8 cellular contexts compared by ENCODE assay signal in the genomic region with DNA sequence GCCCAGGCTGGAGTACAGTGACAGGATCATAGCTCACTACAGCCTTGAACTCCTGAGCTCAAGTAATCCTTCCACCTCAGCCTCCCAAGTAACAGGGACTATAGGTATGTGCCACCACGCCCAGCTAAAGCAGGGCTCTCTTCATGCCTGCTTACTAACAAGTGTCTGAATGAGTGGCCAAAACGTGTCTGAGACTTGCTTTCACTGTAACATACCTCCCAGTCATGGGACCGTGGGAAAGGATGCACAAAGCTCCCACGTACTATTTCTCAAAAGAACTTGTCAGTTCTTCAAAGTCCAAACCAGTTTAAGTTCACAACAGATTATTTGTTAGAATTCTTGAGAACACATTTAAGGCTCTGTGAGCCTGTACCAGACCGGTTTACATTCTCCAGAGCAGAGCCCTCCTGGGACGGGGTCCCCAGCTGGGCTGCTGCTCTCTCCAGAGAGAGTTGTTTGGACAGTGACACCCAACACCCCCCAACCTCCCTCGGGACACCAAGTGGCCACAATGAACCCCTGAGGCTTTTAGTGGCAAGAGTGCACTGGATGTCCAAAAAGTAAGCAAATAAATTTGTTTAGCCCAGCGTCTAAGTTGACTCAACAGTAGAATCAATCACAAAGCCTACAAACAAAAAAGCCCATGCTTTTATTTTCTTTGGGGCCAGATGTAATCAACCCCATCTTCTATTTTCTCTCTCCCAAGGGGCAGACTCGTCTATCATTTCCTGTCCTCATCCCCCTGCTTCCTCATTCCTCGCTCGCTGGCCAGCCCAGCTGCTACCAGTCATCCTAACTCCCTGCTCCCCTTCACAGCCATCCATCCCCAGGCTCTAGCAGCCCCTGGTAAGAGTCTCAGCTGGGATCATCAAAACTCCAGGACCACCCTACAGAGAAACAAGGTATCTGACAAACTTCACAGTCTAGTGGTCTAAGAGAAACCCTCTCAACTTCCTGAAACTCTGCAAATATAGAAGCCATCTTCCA. TPM values are rescaled to one million over a fixed set of nuclear protein-coding genes. Genes with fewer than 3 reads are reported as not detected.
DNase-seq lines count a peak whose midpoint lies in the region; ATAC-seq and TF ChIP-seq lines count a peak whose summit lies in the region.

No MANE protein-coding gene starts in this region.

- peaks cover 55% of the 10 kb centered on the region for H3K4me1 Mint-ChIP-seq in activated CD4-positive, alpha-beta T cell treated with anti-CD3 and anti-CD28 coated beads for 36 hours
- peaks cover 29% of the 10 kb centered on the region for H3K4me1 Mint-ChIP-seq in stimulated activated effector memory CD8-positive, alpha-beta T cell treated with anti-CD3 and anti-CD28 coated beads, Interleukin-12 subunit alpha, Interleukin-12 subunit beta, amount 100 ng/mL, for 72 hours
- peaks cover 12% of the 10 kb centered on the region for H3K4me1 Mint-ChIP-seq in endodermal cell

- peaks cover 84% of the 10 kb centered on the region for H3K79me2 ChIP-seq in SU-DHL-6 (ENCODE audit: insufficient read depth, low read length)

- H3K9me3 ChIP-seq in SU-DHL-6 (ENCODE audit: insufficient read depth, low read length) = no peaks in the 10 kb centered on the region
- H3K9me3 ChIP-seq in endodermal cell (ENCODE audit: control insufficient read depth, low read length) = no peaks in the 10 kb centered on the region

- H4K20me1 ChIP-seq in SU-DHL-6 (ENCODE audit: low read depth, low read length) = no peaks in the 10 kb centered on the region

- no peaks in the 10 kb centered on the region for H3K4me1 ChIP-seq in endodermal cell (ENCODE audit: control insufficient read depth, insufficient read depth, low read length)

- no peaks in the 10 kb centered on the region for H3K27me3 ChIP-seq in SU-DHL-6 (ENCODE audit: low read length)
- no peaks in the 10 kb centered on the region for H3K27me3 ChIP-seq in endodermal cell (ENCODE audit: control insufficient read depth, insufficient read depth, low read length, poor library complexity, severe bottlenecking)

- ATAC-seq in activated CD4-positive, alpha-beta T cell treated with anti-CD3 and anti-CD28 coated beads for 36 hours = peak; percentile 68
- ATAC-seq in HG02885 (IDR thresholded peaks at IDR 0.05; ENCODE audit: poor library complexity, unreplicated experiment) = peak; percentile 76
- peak; percentile 58 for ATAC-seq in stimulated activated effector memory CD8-positive, alpha-beta T cell treated with anti-CD3 and anti-CD28 coated beads, Interleukin-12 subunit alpha, Interleukin-12 subunit beta, amount 100 ng/mL, for 72 hours

- H3F3A ChIP-seq in SU-DHL-6 (ENCODE audit: insufficient read depth) = peaks cover 58% of the 10 kb centered on the region

- H3K4me3 Mint-ChIP-seq in activated CD4-positive, alpha-beta T cell treated with anti-CD3 and anti-CD28 coated beads for 36 hours = no peak overlapping the region
- peak overlapping the region; percentile 55 for H3K4me3 Mint-ChIP-seq in stimulated activated effector memory CD8-positive, alpha-beta T cell treated with anti-CD3 and anti-CD28 coated beads, Interleukin-12 subunit alpha, Interleukin-12 subunit beta, amount 100 ng/mL, for 72 hours
- H3K4me3 Mint-ChIP-seq in endodermal cell = no peak overlapping the region

- H3K4me3 ChIP-seq in SU-DHL-6 (ENCODE audit: insufficient read depth, low read length, poor library complexity, severe bottlenecking) (peak overlapping the region; percentile 43), endodermal cell (ENCODE audit: low read length) (no peak overlapping the region)

- H3K36me3 ChIP-seq in SU-DHL-6 (ENCODE audit: low read length) = no peaks in the 10 kb centered on the region
- H3K36me3 ChIP-seq in endodermal cell (ENCODE audit: control insufficient read depth, insufficient read depth, low read length) = no peaks in the 10 kb centered on the region

- POLR2A ChIA-PET in activated CD4-positive, alpha-beta T cell treated with anti-CD3 and anti-CD28 coated beads for 36 hours (lab: Charles Lee) = interaction anchor here (0.6 kb wide), 1 partner anchor 106 kb away, joined by 5 read pairs; no protein-coding TSS in a partner anchor

- H3K9me2 ChIP-seq in SU-DHL-6 (replicated peaks; ENCODE audit: insufficient read depth, low read length) = no peaks in the 10 kb centered on the region

- WGBS in endodermal cell (ENCODE audit: insufficient coverage in 1 of 2, insufficient read length in 1 of 2), 2 experiments = 77 to 100% methylated on average over 1 to 11 of the region's 11 CpGs

- peak overlapping the region; percentile 42 for H3K27ac Mint-ChIP-seq in activated CD4-positive, alpha-beta T cell treated with anti-CD3 and anti-CD28 coated beads for 36 hours
- H3K27ac Mint-ChIP-seq in stimulated activated effector memory CD8-positive, alpha-beta T cell treated with anti-CD3 and anti-CD28 coated beads, Interleukin-12 subunit alpha, Interleukin-12 subunit beta, amount 100 ng/mL, for 72 hours = peak overlapping the region; percentile 78
- H3K27ac Mint-ChIP-seq in endodermal cell = no peak overlapping the region

- H3K9ac ChIP-seq in SU-DHL-6 (ENCODE audit: low read length) = peak overlapping the region; percentile 57
- H3K9ac ChIP-seq in endodermal cell (ENCODE audit: extremely low read depth, low read length, poor library complexity, severe bottlenecking) = no peak overlapping the region

- DNase-seq in activated CD4-positive, alpha-beta T cell treated with anti-CD3 and anti-CD28 coated beads for 36 hours = no peak
- no peak for DNase-seq in activated CD4-positive, alpha-beta T cell treated with anti-CD3 and anti-CD28 coated beads for 1 hour
- DNase-seq in stimulated activated effector memory CD8-positive, alpha-beta T cell treated with anti-CD3 and anti-CD28 coated beads, Interleukin-12 subunit alpha, Interleukin-12 subunit beta, amount 100 ng/mL, for 72 hours (ENCODE audit: low spot score in 2 of 2) = no peak
- DNase-seq in AG08396 (ENCODE audit: low spot score) (no peak), retina (no peak), endodermal cell (no peak)

- H3K4me2 ChIP-seq in SU-DHL-6 (ENCODE audit: low read depth, low read length, poor library complexity, severe bottlenecking) = peak overlapping the region; percentile 92

- H3K27ac ChIP-seq in SU-DHL-6 (ENCODE audit: low read depth, low read length) (peak overlapping the region; percentile 98), endodermal cell (ENCODE audit: low read depth, low read length) (no peak overlapping the region)

- no peaks in the 10 kb centered on the region for H3K9me3 Mint-ChIP-seq in activated CD4-positive, alpha-beta T cell treated with anti-CD3 and anti-CD28 coated beads for 36 hours (ENCODE audit: low read depth)
- H3K9me3 Mint-ChIP-seq in stimulated activated effector memory CD8-positive, alpha-beta T cell treated with anti-CD3 and anti-CD28 coated beads, Interleukin-12 subunit alpha, Interleukin-12 subunit beta, amount 100 ng/mL, for 72 hours = no peaks in the 10 kb centered on the region
- H3K9me3 Mint-ChIP-seq in endodermal cell = peaks cover 64% of the 10 kb centered on the region

- TF ChIP-seq CTCF in SU-DHL-6 (IDR thresholded peaks at IDR 0.05; ENCODE audit: insufficient read depth, low read length, poor library complexity, severe bottlenecking) = no peak
- no peak for TF ChIP-seq CTCF in endodermal cell (conservative IDR thresholded peaks at IDR 0.05)

- no peak overlapping the region for H2AFZ ChIP-seq in SU-DHL-6 (ENCODE audit: low read depth, low read length, severe bottlenecking)

- peaks cover 2% of the 10 kb centered on the region for H3K36me3 Mint-ChIP-seq in activated CD4-positive, alpha-beta T cell treated with anti-CD3 and anti-CD28 coated beads for 36 hours (ENCODE audit: low read depth)
- no peaks in the 10 kb centered on the region for H3K36me3 Mint-ChIP-seq in stimulated activated effector memory CD8-positive, alpha-beta T cell treated with anti-CD3 and anti-CD28 coated beads, Interleukin-12 subunit alpha, Interleukin-12 subunit beta, amount 100 ng/mL, for 72 hours
- no peaks in the 10 kb centered on the region for H3K36me3 Mint-ChIP-seq in endodermal cell (ENCODE audit: low read depth)

- CTCF ChIA-PET in activated CD4-positive, alpha-beta T cell treated with anti-CD3 and anti-CD28 coated beads for 36 hours (lab: Charles Lee) = interaction anchor here (0.6 kb wide), 1 partner anchor 206 kb away, joined by 3 read pairs; no protein-coding TSS in a partner anchor

- intact Hi-C loops in activated CD4-positive, alpha-beta T cell treated with anti-CD3 and anti-CD28 coated beads for 36 hours (cut with DNase I, micrococcal nuclease) = no loop called here

- H3K27me3 Mint-ChIP-seq in activated CD4-positive, alpha-beta T cell treated with anti-CD3 and anti-CD28 coated beads for 36 hours = no peaks in the 10 kb centered on the region
- H3K27me3 Mint-ChIP-seq in endodermal cell (ENCODE audit: insufficient read depth) = no peaks in the 10 kb centered on the region

RNA-seq across cellular contexts. Expression of a gene that starts 23.9 kb away (rescaled TPM):
- total RNA-seq in activated CD4-positive, alpha-beta T cell treated with anti-CD3 and anti-CD28 coated beads for 36 hours = 10 to 100 TPM; 68.8 to 85.1 TPM
- total RNA-seq in endodermal cell = 10 to 100 TPM; 14.5 to 20.3 TPM
- polyA plus RNA-seq in endodermal cell (2013, experiment 1 of 2) = 11.7 TPM
- polyA plus RNA-seq in endodermal cell (2013, experiment 2 of 2) = 11.3 TPM
